Comparison of ENCODE assay signal across 14 cellular contexts in the genomic region with DNA sequence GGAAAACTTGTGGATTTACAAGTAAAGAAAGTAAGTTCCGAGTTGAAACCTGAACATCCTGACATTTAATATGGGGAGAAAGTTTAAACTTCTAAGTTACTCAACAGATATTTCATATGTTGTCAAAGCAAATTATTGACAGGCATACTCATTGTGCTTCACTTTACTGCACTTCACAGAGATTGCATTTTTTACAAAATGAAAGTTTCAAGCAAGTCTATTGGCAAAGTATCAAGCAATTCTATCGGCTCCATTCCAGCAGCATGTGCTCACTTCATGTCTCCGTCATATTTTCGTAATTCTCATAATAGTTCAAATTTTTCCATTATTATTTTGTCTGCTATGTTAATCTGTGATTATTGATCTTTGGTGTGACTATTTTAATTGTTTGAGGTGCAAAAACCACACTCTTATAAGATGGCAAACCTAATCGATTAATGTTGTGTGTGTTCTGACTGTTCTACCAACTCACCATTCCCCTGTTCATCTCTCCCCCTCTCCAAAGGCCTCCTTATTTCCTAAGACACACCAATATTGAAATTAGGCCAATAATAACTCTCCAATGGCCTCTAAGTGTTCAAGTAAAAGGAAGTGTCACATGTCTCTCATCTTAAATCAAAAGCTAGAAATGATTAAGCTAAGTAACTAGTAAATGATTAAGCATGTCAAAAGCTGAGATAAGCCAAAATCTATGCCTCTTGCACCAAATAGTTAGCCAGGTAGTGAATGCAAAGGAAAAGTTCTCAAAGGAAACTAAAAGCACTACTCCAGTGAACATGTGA.
"Had no signal": no experiment of that assay in that cellular context is flagged by ENCODE, and none has a peak within 500 bp of the region (broad histone marks: within the 10 kb centered on the region; RNA-seq: fewer than 3 reads in every experiment).

No MANE protein-coding gene starts in this region.

- H3K36me3 ChIP-seq: colonic mucosa, esophagus squamous epithelium, tibial nerve had no signal

- H3K27ac Mint-ChIP-seq: activated CD8-positive, alpha-beta T cell treated with anti-CD3 and anti-CD28 coated beads, Interleukin-2, amount 10 ng/mL, durations not matched to agents 7 days and 5 days; immature natural killer cell; mesothelial cell of epicardium; T-helper 1 cell treated with Interleukin-12 subunit alpha and Interleukin-12 subunit beta and Interleukin-4 antibody, amounts not matched to agents 30 μg/mL and 1 μg/mL, for 36 hours had no signal

- H3K4me1 ChIP-seq: colonic mucosa, esophagus squamous epithelium, parathyroid adenoma had no signal

- H3K9me3 ChIP-seq: colonic mucosa, esophagus squamous epithelium, tibial nerve had no signal

- H3K4me1 Mint-ChIP-seq: immature natural killer cell, mesothelial cell of epicardium had no signal

- H3K27ac ChIP-seq: colonic mucosa, esophagus squamous epithelium, parathyroid adenoma, tibial nerve had no signal

- H3K27me3 ChIP-seq: colonic mucosa, tibial nerve had no signal

- H3K4me3 ChIP-seq: colonic mucosa, esophagus squamous epithelium, skin epidermis, tibial nerve had no signal

- DNase-seq: activated CD4-positive, alpha-beta T cell treated with anti-CD3 and anti-CD28 coated beads for 48 hours; activated CD8-positive, alpha-beta memory T cell treated with anti-CD3 and anti-CD28 coated beads, Interleukin-2, amount 50 U/mL, for 48 hours; activated CD8-positive, alpha-beta T cell treated with anti-CD3 and anti-CD28 coated beads, Interleukin-2, amount 10 ng/mL, durations not matched to agents 7 days and 5 days; activated naive CD4-positive, alpha-beta T cell; colonic mucosa; esophagus squamous epithelium; immature natural killer cell; left ventricle myocardium superior; retina had no signal

- H3K36me3 Mint-ChIP-seq: immature natural killer cell, mesothelial cell of epicardium had no signal

- H3K4me3 Mint-ChIP-seq: activated CD8-positive, alpha-beta T cell treated with anti-CD3 and anti-CD28 coated beads, Interleukin-2, amount 10 ng/mL, durations not matched to agents 7 days and 5 days; immature natural killer cell; mesothelial cell of epicardium; T-helper 1 cell treated with Interleukin-12 subunit alpha and Interleukin-12 subunit beta and Interleukin-4 antibody, amounts not matched to agents 30 μg/mL and 1 μg/mL, for 36 hours had no signal

- H3K9me3 Mint-ChIP-seq: T-helper 1 cell treated with Interleukin-12 subunit alpha and Interleukin-12 subunit beta and Interleukin-4 antibody, amounts not matched to agents 30 μg/mL and 1 μg/mL, for 36 hours had no signal
